ENCODE assay signal across 30 cellular contexts in genomic region chr2:201195329-201195728, GRCh38. TPM values are rescaled to one million over a fixed set of nuclear protein-coding genes. Genes with fewer than 3 reads are reported as not detected.
DNase-seq lines count a peak whose midpoint lies in the region; ATAC-seq and TF ChIP-seq lines count a peak whose summit lies in the region.
"Had no signal": no experiment of that assay in that cellular context is flagged by ENCODE, and none has a peak within 500 bp of the region (broad histone marks: within the 10 kb centered on the region; RNA-seq: fewer than 3 reads in every experiment).

No MANE protein-coding gene starts in this region.

- peaks cover 0 to 88% (median 37%) of the 10 kb centered on the region in 6 donors for H3K36me3 ChIP-seq in spleen
- H3K36me3 ChIP-seq: BE2C, cardiac muscle cell, prostate gland, sigmoid colon had no signal

- intact Hi-C loops in spleen (cut with DNase I; ENCODE audit: low total_unique reads), result no loop called here

- H3K4me1 ChIP-seq in spleen, result peaks cover 37 to 78% (median 62%) of the 10 kb centered on the region in 6 donors
- H3K4me1 ChIP-seq: BE2C, prostate gland, sigmoid colon had no signal

- H3K4me3 ChIP-seq in spleen, result no peak overlapping the region
- H3K4me3 ChIP-seq: cardiac muscle cell, prostate gland, sigmoid colon, SK-N-MC, transverse colon had no signal

- no peaks in the 10 kb centered on the region for H3K9me3 Mint-ChIP-seq in activated naive CD8-positive, alpha-beta T cell treated with anti-CD3 and anti-CD28 coated beads, Interleukin-2, amount 10 ng/mL, durations not matched to agents 7 days and 5 days
- no peaks in the 10 kb centered on the region for H3K9me3 Mint-ChIP-seq in activated naive CD8-positive, alpha-beta T cell treated with anti-CD3 and anti-CD28 coated beads, Interleukin-2, amount 50 U/mL, for 24 hours
- H3K9me3 Mint-ChIP-seq in IgD-negative memory B cell (no peaks in the 10 kb centered on the region), mesothelial cell of epicardium (no peaks in the 10 kb centered on the region)
- no peaks in the 10 kb centered on the region for H3K9me3 Mint-ChIP-seq in effector memory CD8-positive, alpha-beta T cell
- H3K9me3 Mint-ChIP-seq: activated T-helper 17 cell treated with anti-CD3 and anti-CD28 coated beads, Interleukin-2, amount 50 U/mL, for 72 hours had no signal

- peaks cover 46% of the 10 kb centered on the region for H3K4me1 Mint-ChIP-seq in activated naive CD8-positive, alpha-beta T cell treated with anti-CD3 and anti-CD28 coated beads, Interleukin-2, amount 10 ng/mL, durations not matched to agents 7 days and 5 days
- peaks cover 58% of the 10 kb centered on the region for H3K4me1 Mint-ChIP-seq in activated naive CD8-positive, alpha-beta T cell treated with anti-CD3 and anti-CD28 coated beads, Interleukin-2, amount 50 U/mL, for 24 hours
- H3K4me1 Mint-ChIP-seq in IgD-negative memory B cell, result peaks cover 41 to 53% (median 45%) of the 10 kb centered on the region in 3 donors
- H3K4me1 Mint-ChIP-seq in effector memory CD8-positive, alpha-beta T cell (ENCODE audit: low read depth in 2 of 2), result peaks cover 27 to 40% of the 10 kb centered on the region in 2 donors
- peaks cover 8% of the 10 kb centered on the region for H3K4me1 Mint-ChIP-seq in mesothelial cell of epicardium

- POLR2A ChIA-PET in activated naive CD8-positive, alpha-beta T cell treated with anti-CD3 and anti-CD28 coated beads, Interleukin-2, amount 10 ng/mL, durations not matched to agents 7 days and 5 days (lab: Charles Lee), result interaction anchor here (1.1 to 3.0 kb wide), 7 partner anchors 9 to 38 kb away, joined by 3 to 11 read pairs (median 6); partner anchors contain the start of gene CASP10

- no peak for TF ChIP-seq POLR2A in spleen (IDR thresholded peaks at IDR 0.05)

- peaks cover 55% of the 10 kb centered on the region for H3K36me3 Mint-ChIP-seq in activated naive CD8-positive, alpha-beta T cell treated with anti-CD3 and anti-CD28 coated beads, Interleukin-2, amount 10 ng/mL, durations not matched to agents 7 days and 5 days
- H3K36me3 Mint-ChIP-seq in activated naive CD8-positive, alpha-beta T cell treated with anti-CD3 and anti-CD28 coated beads, Interleukin-2, amount 50 U/mL, for 24 hours (ENCODE audit: low read depth), result peaks cover 52% of the 10 kb centered on the region
- H3K36me3 Mint-ChIP-seq in IgD-negative memory B cell, result peaks cover 23% of the 10 kb centered on the region
- H3K36me3 Mint-ChIP-seq in effector memory CD8-positive, alpha-beta T cell (ENCODE audit: insufficient read depth), result peaks cover 44% of the 10 kb centered on the region
- H3K36me3 Mint-ChIP-seq in mesothelial cell of epicardium, result no peaks in the 10 kb centered on the region

- TF ChIP-seq CTCF in spleen (IDR thresholded peaks at IDR 0.05 in 8 of 11, conservative IDR thresholded peaks at IDR 0.05 in 3 of 11) (no peak), mesothelial cell of epicardium (IDR thresholded peaks at IDR 0.05; ENCODE audit: unreplicated experiment) (no peak)

- DNase-seq in activated naive CD8-positive, alpha-beta T cell treated with anti-CD3 and anti-CD28 coated beads, Interleukin-2, amount 10 ng/mL, durations not matched to agents 7 days and 5 days, result no peak
- DNase-seq in activated naive CD8-positive, alpha-beta T cell treated with anti-CD3 and anti-CD28 coated beads, Interleukin-2, amount 50 U/mL, for 24 hours, result no peak
- DNase-seq in effector memory CD8-positive, alpha-beta T cell, result no peak
- DNase-seq in spleen (no peak), mesothelial cell of epicardium (ENCODE audit: low spot score in 2 of 2, unreplicated experiment in 2 of 2) (no peak), HT-29 (ENCODE audit: low spot score) (no peak)
- DNase-seq: ACHN; activated CD4-positive, CD25-positive, alpha-beta regulatory T cell; BE2C; cortex of kidney; DND-41; GF-D8; KG1; kidney; NCI-H1417 treated with DMSO at 0.1 percent for 48 hours; NCI-H2081; NCI-H2227 treated with DMSO at 0.1 percent for 48 hours; NCI-H526; nucleus accumbens; PC-3; sigmoid colon; stimulated activated CD4-positive, alpha-beta T cell treated with anti-CD3 and anti-CD28 coated beads, Interleukin-4, amount 100 ng/mL, for 24 hours; transverse colon had no signal

- peak overlapping the region in 7 of 8 donors; percentile 17 to 88 (median 73) for H3K27ac ChIP-seq in spleen
- H3K27ac ChIP-seq: cardiac muscle cell, prostate gland, sigmoid colon, SK-N-MC had no signal

- H3K27ac Mint-ChIP-seq in activated naive CD8-positive, alpha-beta T cell treated with anti-CD3 and anti-CD28 coated beads, Interleukin-2, amount 10 ng/mL, durations not matched to agents 7 days and 5 days, result peak overlapping the region; percentile 61
- no peak overlapping the region for H3K27ac Mint-ChIP-seq in activated naive CD8-positive, alpha-beta T cell treated with anti-CD3 and anti-CD28 coated beads, Interleukin-2, amount 50 U/mL, for 24 hours
- peak overlapping the region; percentile 61 to 91 (median 67) for H3K27ac Mint-ChIP-seq in IgD-negative memory B cell
- H3K27ac Mint-ChIP-seq in effector memory CD8-positive, alpha-beta T cell, result peak overlapping the region; percentile 81 to 93
- no peak overlapping the region for H3K27ac Mint-ChIP-seq in mesothelial cell of epicardium
- H3K27ac Mint-ChIP-seq: activated T-helper 17 cell treated with anti-CD3 and anti-CD28 coated beads, Interleukin-2, amount 50 U/mL, for 72 hours had no signal

- H3K9me3 ChIP-seq in spleen, result no peaks in the 10 kb centered on the region
- H3K9me3 ChIP-seq: BE2C, prostate gland, sigmoid colon, transverse colon had no signal

- 67 to 94% (median 91%) methylated on average over 3 of the region's 3 CpGs for WGBS in spleen, 5 donors

- no peak for ATAC-seq in activated naive CD8-positive, alpha-beta T cell treated with anti-CD3 and anti-CD28 coated beads, Interleukin-2, amount 10 ng/mL, durations not matched to agents 7 days and 5 days (ENCODE audit: low read depth)
- ATAC-seq in activated naive CD8-positive, alpha-beta T cell treated with anti-CD3 and anti-CD28 coated beads, Interleukin-2, amount 50 U/mL, for 24 hours, result no peak
- no peak for ATAC-seq in effector memory CD8-positive, alpha-beta T cell (replicated peaks)
- no peak for ATAC-seq in HG03520 (IDR thresholded peaks at IDR 0.05; ENCODE audit: unreplicated experiment)
- ATAC-seq: activated T-helper 17 cell treated with anti-CD3 and anti-CD28 coated beads, Interleukin-2, amount 50 U/mL, for 72 hours; HCT116; PC-3 had no signal

- no peaks in the 10 kb centered on the region for H3K27me3 Mint-ChIP-seq in activated naive CD8-positive, alpha-beta T cell treated with anti-CD3 and anti-CD28 coated beads, Interleukin-2, amount 10 ng/mL, durations not matched to agents 7 days and 5 days
- H3K27me3 Mint-ChIP-seq in activated naive CD8-positive, alpha-beta T cell treated with anti-CD3 and anti-CD28 coated beads, Interleukin-2, amount 50 U/mL, for 24 hours, result no peaks in the 10 kb centered on the region
- peaks cover 2% of the 10 kb centered on the region for H3K27me3 Mint-ChIP-seq in IgD-negative memory B cell
- H3K27me3 Mint-ChIP-seq in effector memory CD8-positive, alpha-beta T cell, result no peaks in the 10 kb centered on the region
- no peaks in the 10 kb centered on the region for H3K27me3 Mint-ChIP-seq in mesothelial cell of epicardium (ENCODE audit: low read depth)
- H3K27me3 Mint-ChIP-seq: activated T-helper 17 cell treated with anti-CD3 and anti-CD28 coated beads, Interleukin-2, amount 50 U/mL, for 72 hours had no signal

- peak overlapping the region; percentile 42 for H3K4me3 Mint-ChIP-seq in activated naive CD8-positive, alpha-beta T cell treated with anti-CD3 and anti-CD28 coated beads, Interleukin-2, amount 10 ng/mL, durations not matched to agents 7 days and 5 days
- no peak overlapping the region for H3K4me3 Mint-ChIP-seq in activated naive CD8-positive, alpha-beta T cell treated with anti-CD3 and anti-CD28 coated beads, Interleukin-2, amount 50 U/mL, for 24 hours
- H3K4me3 Mint-ChIP-seq in IgD-negative memory B cell, result peak overlapping the region in 1 of 4 donors; percentile 52
- peak overlapping the region in 1 of 2 donors; percentile 78 for H3K4me3 Mint-ChIP-seq in effector memory CD8-positive, alpha-beta T cell
- H3K4me3 Mint-ChIP-seq in mesothelial cell of epicardium, result no peak overlapping the region
- H3K4me3 Mint-ChIP-seq: activated T-helper 17 cell treated with anti-CD3 and anti-CD28 coated beads, Interleukin-2, amount 50 U/mL, for 72 hours had no signal

- no peaks in the 10 kb centered on the region for H3K27me3 ChIP-seq in spleen (replicated peaks in 1 of 7)
- H3K27me3 ChIP-seq: BE2C, cardiac muscle cell, sigmoid colon, transverse colon had no signal

RNA-seq across cellular contexts. Expression of gene CASP10, which starts 12.4 kb away (rescaled TPM):
- total RNA-seq in activated naive CD8-positive, alpha-beta T cell treated with anti-CD3 and anti-CD28 coated beads, Interleukin-2, amount 10 ng/mL, durations not matched to agents 7 days and 5 days, result 10 to 100 TPM; 45.2 to 46.1 TPM
- polyA plus RNA-seq in IgD-negative memory B cell, result 14.9 TPM
- 10 to 100 TPM; 42.5 to 75.6 (median 55.3) TPM for total RNA-seq in spleen
- polyA plus RNA-seq in spleen, result 10 to 100 TPM in 2 of 3 donors, 1 to 10 TPM in 1; 5.6 to 13.3 (median 10.2) TPM
- 2.2 to 3.1 TPM (median 2.8 TPM) in 3 replicates for total RNA-seq in mesothelial cell of epicardium
- 2.5 and 6.3 TPM in 2 replicates for total RNA-seq in HT-29 (2014; rRNA removed; shearing (Covaris generic))

Comparison
In these comparisons a context has a peak if more than half of its experiments do, and no peak if none do; other contexts are left out.
1. H3K27ac Mint-ChIP-seq: peak in activated naive CD8-positive, alpha-beta T cell treated with anti-CD3 and anti-CD28 coated beads, Interleukin-2, amount 10 ng/mL, durations not matched to agents 7 days and 5 days (single experiment), IgD-negative memory B cell (3 of 3) and effector memory CD8-positive, alpha-beta T cell (2 of 2); none in activated naive CD8-positive, alpha-beta T cell treated with anti-CD3 and anti-CD28 coated beads, Interleukin-2, amount 50 U/mL, for 24 hours (single experiment) and mesothelial cell of epicardium (single experiment).